In genomic region chr9:126804696-126805545, GRCh38 we compare ENCODE assay signal across 8 cellular contexts. TPM values are rescaled to one million over a fixed set of nuclear protein-coding genes. Genes with fewer than 3 reads are reported as not detected.
DNase-seq lines count a peak whose midpoint lies in the region; ATAC-seq, FAIRE-seq and TF ChIP-seq lines count a peak whose summit lies in the region.

ZBTB43 (plus strand) TSS chr9:126805040; CDS start chr9:126832510, 27,470 bp downstream.

- H3K36me3 Mint-ChIP-seq in activated naive CD8-positive, alpha-beta T cell treated with anti-CD3 and anti-CD28 coated beads, Interleukin-2, amount 50 U/mL, for 24 hours (ENCODE audit: low read depth) = peaks cover 8% of the 10 kb centered on the region

- H3K4me3 ChIP-seq in GM12865 (ENCODE audit: low read depth, low read length) (peak within 1 kb of the TSS; percentile 67), pancreas (peak within 1 kb of the TSS; percentile 66 to 76 (median 74)), thyroid gland (replicated peaks in 1 of 3) (peak within 1 kb of the TSS; percentile 48 to 92 (median 77))

- intact Hi-C loops in Right ventricle myocardium superior (cut with DNase I) = no loop called here
- intact Hi-C loops in pancreas (cut with DNase I) = no loop called here
- intact Hi-C loops in thyroid gland (cut with DNase I) = no loop called here

- FAIRE-seq in pancreas (lab: Jason Lieb, UNC) = no peak

- peak; percentile 44 to 88 for TF ChIP-seq POLR2A in thyroid gland (IDR thresholded peaks at IDR 0.05)

- H3K4me1 ChIP-seq in pancreas (peaks cover 11 to 23% (median 13%) of the 10 kb centered on the region in 3 donors), thyroid gland (peaks cover 23 to 31% of the 10 kb centered on the region in 2 donors)

- WGBS in pancreas, 2 donors = 1 to 2% methylated on average over 78 to 79 of the region's 79 CpGs
- WGBS in thyroid gland, 2 donors = 3 to 10% methylated on average over 14 to 37 of the region's 79 CpGs

- no peaks in the 10 kb centered on the region for H3K36me3 ChIP-seq in pancreas
- no peaks in the 10 kb centered on the region for H3K36me3 ChIP-seq in thyroid gland

- H3K27me3 Mint-ChIP-seq in activated naive CD8-positive, alpha-beta T cell treated with anti-CD3 and anti-CD28 coated beads, Interleukin-2, amount 50 U/mL, for 24 hours = no peaks in the 10 kb centered on the region

- H3K9me3 Mint-ChIP-seq in activated naive CD8-positive, alpha-beta T cell treated with anti-CD3 and anti-CD28 coated beads, Interleukin-2, amount 50 U/mL, for 24 hours = peaks cover 3% of the 10 kb centered on the region

- TF ChIP-seq CTCF in GM12865 (IDR thresholded peaks at IDR 0.05; ENCODE audit: insufficient read depth, low read depth, low read length, missing control alignments) = no peak
- TF ChIP-seq CTCF in pancreas (IDR thresholded peaks at IDR 0.05) = no peak
- no peak for TF ChIP-seq CTCF in thyroid gland (IDR thresholded peaks at IDR 0.05)

- H3K4me3 Mint-ChIP-seq in activated naive CD8-positive, alpha-beta T cell treated with anti-CD3 and anti-CD28 coated beads, Interleukin-2, amount 50 U/mL, for 24 hours = peak within 1 kb of the TSS; percentile 93

- H3K9me3 ChIP-seq in pancreas (no peaks in the 10 kb centered on the region), thyroid gland (no peaks in the 10 kb centered on the region)

- ATAC-seq in HG02763 (IDR thresholded peaks at IDR 0.05; ENCODE audit: unreplicated experiment) (peak; percentile 70), Right ventricle myocardium superior (ENCODE audit: poor library complexity) (peak; percentile 93), pancreas (peak; percentile 96 to 99 (median 98))
- peak; percentile 77 for ATAC-seq in activated naive CD8-positive, alpha-beta T cell treated with anti-CD3 and anti-CD28 coated beads, Interleukin-2, amount 50 U/mL, for 24 hours

- H3K27me3 ChIP-seq in pancreas (no peaks in the 10 kb centered on the region), thyroid gland (no peaks in the 10 kb centered on the region)

- H3K27ac ChIP-seq in pancreas = peak within 1 kb of the TSS; percentile 72 to 87 (median 76)
- peak within 1 kb of the TSS; percentile 36 to 78 (median 59) for H3K27ac ChIP-seq in thyroid gland

- H3K27ac Mint-ChIP-seq in activated naive CD8-positive, alpha-beta T cell treated with anti-CD3 and anti-CD28 coated beads, Interleukin-2, amount 50 U/mL, for 24 hours = peak within 1 kb of the TSS; percentile 98

- DNase-seq in GM12865 (ENCODE audit: low read depth) (peak; percentile 98), NCI-H1436 treated with DMSO at 0.1 percent for 48 hours (lab: John Stamatoyannopoulos, UW) (peak; percentile 56), T follicular helper cell (ENCODE audit: low read depth) (peak; percentile 97), Right ventricle myocardium superior (peak; percentile 99), pancreas (peak; percentile 96 to 99 (median 97)), thyroid gland (peak; percentile 96 to 98)
- DNase-seq in activated naive CD8-positive, alpha-beta T cell treated with anti-CD3 and anti-CD28 coated beads, Interleukin-2, amount 50 U/mL, for 24 hours = peak; percentile 99

- peaks cover 40% of the 10 kb centered on the region for H3K4me1 Mint-ChIP-seq in activated naive CD8-positive, alpha-beta T cell treated with anti-CD3 and anti-CD28 coated beads, Interleukin-2, amount 50 U/mL, for 24 hours

RNA-seq across cellular contexts. Expression of gene ZBTB43, which starts in this region (rescaled TPM):
- total RNA-seq in Right ventricle myocardium superior (36.8 TPM), pancreas (1 to 10 TPM; 4.6 to 8.5 (median 5.8) TPM), thyroid gland (10 to 100 TPM; 12.1 to 25.1 (median 13.5) TPM)
- 1 to 10 TPM; 2.2 to 3.1 TPM for polyA plus RNA-seq in pancreas

Comparison
In these comparisons a context has a peak if more than half of its experiments do, and no peak if none do; other contexts are left out.
1. Peak in every context shown above with its lines: DNase-seq, ATAC-seq, H3K4me3 ChIP-seq and H3K27ac ChIP-seq.